ENCODE assay signal across 29 cellular contexts in the genomic region with DNA sequence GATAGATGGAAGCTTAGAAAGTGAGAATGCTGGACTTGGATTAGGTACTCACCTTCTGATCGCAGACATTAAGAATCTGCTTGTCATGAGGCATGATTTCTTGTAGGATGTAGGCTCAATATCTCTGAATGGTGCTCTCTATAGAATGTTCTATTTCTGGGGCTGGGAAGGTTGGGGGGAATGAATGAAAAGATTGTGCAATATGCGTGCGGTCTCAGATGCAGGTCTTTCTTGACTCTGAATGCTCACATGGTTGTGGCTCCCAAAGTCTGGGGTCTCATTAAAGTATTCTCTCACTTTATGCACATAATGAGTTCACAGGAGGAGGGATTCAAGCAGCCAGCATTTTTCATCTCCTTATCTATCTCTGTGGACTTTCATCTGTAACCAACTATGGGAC.
"Had no signal": no experiment of that assay in that cellular context is flagged by ENCODE, and none has a peak within 500 bp of the region (broad histone marks: within the 10 kb centered on the region; RNA-seq: fewer than 3 reads in every experiment).

No MANE protein-coding gene starts in this region.

- H3K9me3 Mint-ChIP-seq: activated CD4-positive, alpha-beta memory T cell treated with anti-CD3 and anti-CD28 coated beads, Interleukin-2, amount 10 ng/mL, durations not matched to agents 7 days and 5 days; activated naive CD4-positive, alpha-beta T cell treated with anti-CD3 and anti-CD28 coated beads, Interleukin-2, amount 10 ng/mL, durations not matched to agents 7 days and 5 days; T-helper 2 cell treated with Interferon-gamma antibody and Interleukin-4, amounts not matched to agents 5 μg/mL and 100 μg/mL, for 36 hours had no signal

- DNase-seq: activated CD4-positive, alpha-beta memory T cell treated with anti-CD3 and anti-CD28 coated beads, Interleukin-2, amount 10 ng/mL, durations not matched to agents 7 days and 5 days; activated CD4-positive, alpha-beta T cell treated with anti-CD3 and anti-CD28 coated beads for 4 hours; activated CD8-positive, alpha-beta memory T cell treated with anti-CD3 and anti-CD28 coated beads for 24 hours; activated CD8-positive, alpha-beta memory T cell treated with anti-CD3 and anti-CD28 coated beads, Interleukin-2, amount 10 ng/mL, durations not matched to agents 7 days and 5 days; activated CD8-positive, alpha-beta memory T cell treated with anti-CD3 and anti-CD28 coated beads, Interleukin-2, amount 50 U/mL, for 48 hours; activated effector memory CD4-positive, alpha-beta T cell treated with Interleukin-2 at 50 U/mL for 16 hours; activated naive CD4-positive, alpha-beta T cell treated with anti-CD3 and anti-CD28 coated beads, Interleukin-2, amount 10 ng/mL, durations not matched to agents 7 days and 5 days; activated naive CD8-positive, alpha-beta T cell treated with anti-CD3 and anti-CD28 coated beads, Interleukin-2, amount 50 U/mL, for 24 hours; activated T-cell treated with anti-CD3 and anti-CD28 coated beads, Interleukin-2, amount 50 U/mL, for 48 hours; caudate nucleus; NCI-H1092; NCI-H1436 treated with DMSO at 0.1 percent for 48 hours; NCI-H2029; NCI-H345; NCI-H510A; NCI-H526; NCI-H748 treated with DMSO at 0.1 percent for 48 hours; NK-92 treated with Interleukin-12 subunit alpha and Interleukin-12 subunit beta, amount 100 ng/mL, for 24 hours; OCI-M1; SHP77; SJCRH30 had no signal

- H3K36me3 ChIP-seq: SJCRH30 had no signal

- H3K4me3 Mint-ChIP-seq: activated CD4-positive, alpha-beta memory T cell treated with anti-CD3 and anti-CD28 coated beads, Interleukin-2, amount 10 ng/mL, durations not matched to agents 7 days and 5 days; activated CD8-positive, alpha-beta memory T cell treated with anti-CD3 and anti-CD28 coated beads, Interleukin-2, amount 10 ng/mL, durations not matched to agents 7 days and 5 days; activated naive CD4-positive, alpha-beta T cell treated with anti-CD3 and anti-CD28 coated beads, Interleukin-2, amount 10 ng/mL, durations not matched to agents 7 days and 5 days; activated naive CD8-positive, alpha-beta T cell; activated naive CD8-positive, alpha-beta T cell treated with anti-CD3 and anti-CD28 coated beads, Interleukin-2, amount 50 U/mL, for 24 hours; brain; T-helper 2 cell treated with Interferon-gamma antibody and Interleukin-4, amounts not matched to agents 5 μg/mL and 100 μg/mL, for 36 hours; WTC11 had no signal

- H3K27me3 Mint-ChIP-seq: activated naive CD4-positive, alpha-beta T cell treated with anti-CD3 and anti-CD28 coated beads, Interleukin-2, amount 10 ng/mL, durations not matched to agents 7 days and 5 days; activated naive CD8-positive, alpha-beta T cell had no signal

- H3K4me1 Mint-ChIP-seq: activated CD4-positive, alpha-beta memory T cell treated with anti-CD3 and anti-CD28 coated beads, Interleukin-2, amount 10 ng/mL, durations not matched to agents 7 days and 5 days; activated CD8-positive, alpha-beta memory T cell treated with anti-CD3 and anti-CD28 coated beads, Interleukin-2, amount 10 ng/mL, durations not matched to agents 7 days and 5 days; activated naive CD4-positive, alpha-beta T cell treated with anti-CD3 and anti-CD28 coated beads, Interleukin-2, amount 10 ng/mL, durations not matched to agents 7 days and 5 days; activated naive CD8-positive, alpha-beta T cell treated with anti-CD3 and anti-CD28 coated beads, Interleukin-2, amount 50 U/mL, for 24 hours had no signal

- H3K36me3 Mint-ChIP-seq: activated CD8-positive, alpha-beta memory T cell treated with anti-CD3 and anti-CD28 coated beads, Interleukin-2, amount 10 ng/mL, durations not matched to agents 7 days and 5 days; activated naive CD4-positive, alpha-beta T cell treated with anti-CD3 and anti-CD28 coated beads, Interleukin-2, amount 10 ng/mL, durations not matched to agents 7 days and 5 days; activated naive CD8-positive, alpha-beta T cell; brain had no signal

- H3K4me3 ChIP-seq: SJCRH30, SK-N-MC had no signal

- H3K27ac ChIP-seq: SJCRH30, SK-N-MC had no signal

- ATAC-seq: activated CD4-positive, CD25-positive, alpha-beta regulatory T cell treated with anti-CD3 and anti-CD28 coated beads, Interleukin-2, amount 50 U/mL, for 24 hours; activated CD8-positive, alpha-beta memory T cell treated with anti-CD3 and anti-CD28 coated beads, Interleukin-2, amount 10 ng/mL, durations not matched to agents 7 days and 5 days; activated naive CD8-positive, alpha-beta T cell treated with anti-CD3 and anti-CD28 coated beads, Interleukin-2, amount 50 U/mL, for 24 hours; Panc1; WTC11 had no signal

- H3K4me1 ChIP-seq: SJCRH30 had no signal

- FAIRE-seq: bronchial epithelial cell had no signal

- H3K9me3 ChIP-seq: SJCRH30 had no signal

- H3K27ac Mint-ChIP-seq: activated CD4-positive, alpha-beta memory T cell treated with anti-CD3 and anti-CD28 coated beads, Interleukin-2, amount 10 ng/mL, durations not matched to agents 7 days and 5 days; activated CD8-positive, alpha-beta memory T cell treated with anti-CD3 and anti-CD28 coated beads, Interleukin-2, amount 10 ng/mL, durations not matched to agents 7 days and 5 days; activated naive CD4-positive, alpha-beta T cell treated with anti-CD3 and anti-CD28 coated beads, Interleukin-2, amount 10 ng/mL, durations not matched to agents 7 days and 5 days; activated naive CD8-positive, alpha-beta T cell; activated naive CD8-positive, alpha-beta T cell treated with anti-CD3 and anti-CD28 coated beads, Interleukin-2, amount 50 U/mL, for 24 hours; T-helper 2 cell treated with Interferon-gamma antibody and Interleukin-4, amounts not matched to agents 5 μg/mL and 100 μg/mL, for 36 hours; WTC11 had no signal

- H3K27me3 ChIP-seq: SJCRH30 had no signal
